In the genomic region with DNA sequence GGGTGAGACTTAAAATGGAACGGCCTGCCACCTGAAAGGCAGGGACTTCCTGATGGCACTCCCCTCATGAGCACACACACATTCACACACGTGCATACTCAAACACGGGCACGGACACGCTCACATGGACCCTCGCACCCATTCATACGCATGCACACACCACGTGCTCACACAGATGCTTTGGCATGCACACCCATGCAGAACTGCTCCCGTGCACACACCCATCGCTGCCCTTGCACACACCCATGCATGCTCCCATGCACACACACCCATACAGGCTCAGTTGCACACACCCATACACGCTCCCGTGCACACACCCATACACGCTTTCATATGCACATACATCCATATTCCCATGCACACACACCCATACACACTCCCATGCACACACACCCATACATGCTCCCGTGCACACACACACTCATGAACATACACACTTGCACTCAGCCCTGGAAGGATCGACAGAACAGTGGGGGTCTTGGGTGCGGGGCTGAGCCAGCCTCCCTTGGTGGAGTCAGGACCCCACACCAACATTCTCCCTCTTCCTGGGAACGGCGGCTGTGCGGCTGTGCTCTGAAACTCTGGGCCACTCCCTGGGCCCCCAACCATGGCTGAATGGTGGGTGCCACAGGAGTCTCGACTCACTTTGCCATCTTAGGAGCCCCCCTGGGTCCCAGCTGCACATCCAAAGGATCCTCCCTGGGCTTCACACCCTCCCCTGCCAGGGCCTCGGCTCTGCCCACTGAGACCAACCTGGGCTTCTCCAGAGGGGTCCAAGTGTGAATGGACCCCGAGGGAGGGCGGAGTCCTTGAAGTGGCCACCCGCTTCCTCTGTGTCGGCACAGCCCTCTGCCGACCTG, we compare ENCODE assay signal across 23 cellular contexts.
DNase-seq lines count a peak whose midpoint lies in the region; ATAC-seq and TF ChIP-seq lines count a peak whose summit lies in the region.
"Had no signal": no experiment of that assay in that cellular context is flagged by ENCODE, and none has a peak within 500 bp of the region (broad histone marks: within the 10 kb centered on the region; RNA-seq: fewer than 3 reads in every experiment).

No MANE protein-coding gene starts in this region.

- DNase-seq in SK-N-SH = no peak
- no peak for DNase-seq in RWPE1 (ENCODE audit: low spot score)
- no peak for DNase-seq in hepatocyte (ENCODE audit: low spot score)
- DNase-seq in gastrocnemius medialis = peak in 1 of 2 donors; percentile 41
- no peak for DNase-seq in NCI-H69 (lab: John Stamatoyannopoulos, UW)
- no peak for DNase-seq in GM10266 (ENCODE audit: extremely low spot score)
- no peak for DNase-seq in iPS-NIHi7 (ENCODE audit: extremely low spot score)
- DNase-seq: 8988T; activated CD4-positive, CD25-positive, alpha-beta regulatory T cell treated with anti-CD3 and anti-CD28 coated beads, Interleukin-2, amount 50 U/mL, for 72 hours; activated T-cell treated with anti-CD3 and anti-CD28 coated beads, Interleukin-2, amount 50 U/mL, for 72 hours; body of pancreas; endodermal cell; head of caudate nucleus; KG1; left ventricle myocardium inferior; MV-4-11; NCI-H187; NCI-H345; nucleus accumbens; stimulated activated CD4-positive, alpha-beta T cell treated with anti-CD3 and anti-CD28 coated beads, Interleukin-12 subunit alpha, Interleukin-12 subunit beta, amount 100 ng/mL, for 4 hours; uterus had no signal

- H3F3A ChIP-seq in SK-N-SH (replicated peaks; ENCODE audit: insufficient read depth) = peaks cover 6% of the 10 kb centered on the region

- H3K9me2 ChIP-seq in SK-N-SH (no peaks in the 10 kb centered on the region), hepatocyte (replicated peaks; ENCODE audit: insufficient read depth) (no peaks in the 10 kb centered on the region)

- TF ChIP-seq POLR2A in gastrocnemius medialis (IDR thresholded peaks at IDR 0.05) = no peak

- H3K27ac ChIP-seq in SK-N-SH (ENCODE audit: low read depth in 2 of 2, low read length in 1 of 2) (no peak overlapping the region), RWPE1 (peak overlapping the region; percentile 84), hepatocyte (no peak overlapping the region), gastrocnemius medialis (peak overlapping the region in 3 of 4 donors; percentile 93 to 97 (median 94))
- H3K27ac ChIP-seq: body of pancreas, left ventricle myocardium inferior, uterus had no signal

- H3K9me3 ChIP-seq in SK-N-SH (no peaks in the 10 kb centered on the region), hepatocyte (ENCODE audit: low read depth) (no peaks in the 10 kb centered on the region), gastrocnemius medialis (no peaks in the 10 kb centered on the region)
- H3K9me3 ChIP-seq: BE2C, body of pancreas, left ventricle myocardium inferior, uterus had no signal

- intact Hi-C loops in gastrocnemius medialis (cut with DNase I; ENCODE audit: low total_unique reads) = loop anchor here (2.0 to 5.0 kb wide), 4 partner anchors 67 to 174 kb away; no protein-coding TSS in a partner anchor

- no peaks in the 10 kb centered on the region for H4K20me1 ChIP-seq in SK-N-SH (ENCODE audit: insufficient read depth)
- no peaks in the 10 kb centered on the region for H4K20me1 ChIP-seq in hepatocyte (ENCODE audit: insufficient read depth, poor library complexity, severe bottlenecking)

- TF ChIP-seq CTCF in SK-N-SH (IDR thresholded peaks at IDR 0.05) (no peak), RWPE1 (conservative IDR thresholded peaks at IDR 0.05; ENCODE audit: low read depth) (no peak), hepatocyte (IDR thresholded peaks at IDR 0.05; ENCODE audit: poor library complexity) (no peak), gastrocnemius medialis (IDR thresholded peaks at IDR 0.05 in 4 of 5, conservative IDR thresholded peaks at IDR 0.05 in 1 of 5) (no peak), GM10266 (IDR thresholded peaks at IDR 0.05; ENCODE audit: control insufficient read depth, insufficient read depth, low read depth, missing control alignments) (no peak)

- H3K27me3 ChIP-seq in SK-N-SH (ENCODE audit: insufficient read depth) = no peaks in the 10 kb centered on the region
- no peaks in the 10 kb centered on the region for H3K27me3 ChIP-seq in hepatocyte
- no peaks in the 10 kb centered on the region for H3K27me3 ChIP-seq in gastrocnemius medialis
- H3K27me3 ChIP-seq: BE2C, body of pancreas, uterus had no signal

- POLR2A ChIA-PET in SK-N-SH (lab: Yijun Ruan, JAX) (interaction anchor here (1.7 to 2.1 kb wide), 2 partner anchors 73 to 271 kb away, joined by 6 read pairs; no protein-coding TSS in a partner anchor), RWPE1 (lab: Yijun Ruan, JAX; ENCODE audit: low non-redundant PET) (interaction anchor here (0.6 kb wide), 1 partner anchor 79 kb away, joined by 3 read pairs; no protein-coding TSS in a partner anchor)

- CTCF ChIA-PET in SK-N-SH (lab: Yijun Ruan, JAX) (interaction anchor here (0.6 to 10.5 kb wide), 16 partner anchors 12 to 637 kb away, joined by 3 to 384 read pairs (median 14); no protein-coding TSS in a partner anchor), RWPE1 (lab: Yijun Ruan, JAX) (interaction anchor here (1.1 to 3.0 kb wide), 3 partner anchors 33 to 271 kb away, joined by 3 to 65 read pairs (median 28); no protein-coding TSS in a partner anchor)

- H3K4me1 ChIP-seq in SK-N-SH (ENCODE audit: control insufficient read depth in 1 of 2, insufficient read depth in 2 of 2, low read depth in 1 of 2, low read length in 1 of 2) (peaks cover 18 to 35% of the 10 kb centered on the region in 2 experiments; a peak in 2 of 4 replicates), hepatocyte (ENCODE audit: insufficient read depth) (peaks cover 38% of the 10 kb centered on the region), gastrocnemius medialis (peaks cover 62 to 65% of the 10 kb centered on the region in 2 donors)

- H3K4me2 ChIP-seq in SK-N-SH = no peak overlapping the region
- peak overlapping the region; percentile 61 for H3K4me2 ChIP-seq in hepatocyte

- H2AFZ ChIP-seq in SK-N-SH (ENCODE audit: low read depth) = no peak overlapping the region
- no peak overlapping the region for H2AFZ ChIP-seq in hepatocyte

- H3K79me2 ChIP-seq in SK-N-SH (ENCODE audit: insufficient read depth) (no peaks in the 10 kb centered on the region), hepatocyte (peaks cover under 1% of the 10 kb centered on the region)

- 93% methylated on average over 12 of the region's 26 CpGs for WGBS in SK-N-SH (ENCODE audit: low lambda C conversion rate)
- 84% methylated on average over 26 of the region's 26 CpGs for WGBS in hepatocyte (ENCODE audit: low lambda C conversion rate, missing lambda C conversion rate)

- ATAC-seq in SK-N-SH treated with all-trans-retinoic acid at 6 μM for 48 hours = no peak
- no peak for ATAC-seq in gastrocnemius medialis
- ATAC-seq: activated T-cell treated with anti-CD3 and anti-CD28 coated beads, Interleukin-2, amount 50 U/mL, for 72 hours; body of pancreas had no signal

- H3K9ac ChIP-seq in SK-N-SH = no peak overlapping the region

- in situ Hi-C loops in gastrocnemius medialis (cut with MboI; ENCODE audit: low sequenced_read_pairs in 4 of 4) = loop anchor here in 3 of 4 donors (5.0 to 25.0 kb wide), 4 partner anchors 104 to 277 kb away; a partner anchor contains a TSS

- H3K4me3 ChIP-seq in SK-N-SH (ENCODE audit: low read depth in 2 of 2, low read length in 1 of 2) (no peak overlapping the region), hepatocyte (no peak overlapping the region), gastrocnemius medialis (no peak overlapping the region)
- H3K4me3 ChIP-seq: body of pancreas, left ventricle myocardium inferior, uterus had no signal

- no peak for TF ChIP-seq EP300 in SK-N-SH (IDR thresholded peaks at IDR 0.05; ENCODE audit: borderline replicate concordance in 1 of 2, low read depth in 1 of 2, low read length in 1 of 2)

- no peak for TF ChIP-seq RAD21 in SK-N-SH (IDR thresholded peaks at IDR 0.05; ENCODE audit: low read length)

- H3K36me3 ChIP-seq in SK-N-SH (replicated peaks in 1 of 2; ENCODE audit: control insufficient read depth in 1 of 2, insufficient read depth in 2 of 2, low read length in 1 of 2) (peaks cover 0 to 6% of the 10 kb centered on the region in 2 experiments), hepatocyte (replicated peaks; ENCODE audit: insufficient read depth, low read depth) (no peaks in the 10 kb centered on the region), gastrocnemius medialis (no peaks in the 10 kb centered on the region)
- H3K36me3 ChIP-seq: uterus had no signal

TF ChIP-seq in SK-N-SH, 30 proteins besides CTCF, POLR2A, EP300 and RAD21:
- TF ChIP-seq MXI1 (IDR thresholded peaks at IDR 0.05; ENCODE audit: low read depth, low read length) (no peak), POLR2AphosphoS5 (IDR thresholded peaks at IDR 0.05; ENCODE audit: low read depth, low read length) (peak; percentile 42; the same call in 1 of the 2 replicates)
TF ChIP-seq in SK-N-SH: peak in this region for 1.

TF ChIP-seq in SK-N-SH treated with all-trans-retinoic acid at 6 μM for 48 hours, 23 proteins besides CTCF, POLR2A, EP300 and RAD21 (continues in another document):
- TF ChIP-seq ESRRG (CRISPR knock-in tag; IDR thresholded peaks at IDR 0.05) = no peak
- TF ChIP-seq ZNF70 (CRISPR knock-in tag; IDR thresholded peaks at IDR 0.05) = no peak
- TF ChIP-seq, protein P1, sequence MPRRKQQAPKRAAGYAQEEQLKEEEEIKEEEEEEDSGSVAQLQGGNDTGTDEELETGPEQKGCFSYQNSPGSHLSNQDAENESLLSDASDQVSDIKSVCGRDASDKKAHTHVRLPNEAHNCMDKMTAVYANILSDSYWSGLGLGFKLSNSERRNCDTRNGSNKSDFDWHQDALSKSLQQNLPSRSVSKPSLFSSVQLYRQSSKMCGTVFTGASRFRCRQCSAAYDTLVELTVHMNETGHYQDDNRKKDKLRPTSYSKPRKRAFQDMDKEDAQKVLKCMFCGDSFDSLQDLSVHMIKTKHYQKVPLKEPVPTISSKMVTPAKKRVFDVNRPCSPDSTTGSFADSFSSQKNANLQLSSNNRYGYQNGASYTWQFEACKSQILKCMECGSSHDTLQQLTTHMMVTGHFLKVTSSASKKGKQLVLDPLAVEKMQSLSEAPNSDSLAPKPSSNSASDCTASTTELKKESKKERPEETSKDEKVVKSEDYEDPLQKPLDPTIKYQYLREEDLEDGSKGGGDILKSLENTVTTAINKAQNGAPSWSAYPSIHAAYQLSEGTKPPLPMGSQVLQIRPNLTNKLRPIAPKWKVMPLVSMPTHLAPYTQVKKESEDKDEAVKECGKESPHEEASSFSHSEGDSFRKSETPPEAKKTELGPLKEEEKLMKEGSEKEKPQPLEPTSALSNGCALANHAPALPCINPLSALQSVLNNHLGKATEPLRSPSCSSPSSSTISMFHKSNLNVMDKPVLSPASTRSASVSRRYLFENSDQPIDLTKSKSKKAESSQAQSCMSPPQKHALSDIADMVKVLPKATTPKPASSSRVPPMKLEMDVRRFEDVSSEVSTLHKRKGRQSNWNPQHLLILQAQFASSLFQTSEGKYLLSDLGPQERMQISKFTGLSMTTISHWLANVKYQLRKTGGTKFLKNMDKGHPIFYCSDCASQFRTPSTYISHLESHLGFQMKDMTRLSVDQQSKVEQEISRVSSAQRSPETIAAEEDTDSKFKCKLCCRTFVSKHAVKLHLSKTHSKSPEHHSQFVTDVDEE (CRISPR knock-in tag; IDR thresholded peaks at IDR 0.05) = no peak
- no peak for TF ChIP-seq ZFP3 (CRISPR knock-in tag; IDR thresholded peaks at IDR 0.05)

Comparison
In these comparisons a context has a peak if more than half of its experiments do, and no peak if none do; other contexts are left out.
1. H3K27ac ChIP-seq: peak in RWPE1 (single experiment) and gastrocnemius medialis (3 of 4); none in SK-N-SH (0 of 2) and hepatocyte (single experiment).